2 cellular contexts compared by ENCODE assay signal in genomic region chr4:176238819-176239218, GRCh38.
TF ChIP-seq lines count a peak whose summit lies in the region.

No MANE protein-coding gene starts in this region.

TF ChIP-seq in GM23338, 12 proteins besides CTCF, POLR2A, EP300 and RAD21:
- TF ChIP-seq ZNF462 (CRISPR knock-in tag; IDR thresholded peaks at IDR 0.05) (no peak), EZH2 (IDR thresholded peaks at IDR 0.05; ENCODE audit: low read depth, unreplicated experiment) (no peak), ZNF331 (CRISPR knock-in tag; IDR thresholded peaks at IDR 0.05; ENCODE audit: low read depth) (no peak), STAT1 (IDR thresholded peaks at IDR 0.05; ENCODE audit: unreplicated experiment) (no peak), NANOG (IDR thresholded peaks at IDR 0.05; ENCODE audit: borderline replicate concordance) (no peak), ETS1 (IDR thresholded peaks at IDR 0.05) (no peak), JUNB (IDR thresholded peaks at IDR 0.05; ENCODE audit: unreplicated experiment) (no peak), POLR2AphosphoS5 (IDR thresholded peaks at IDR 0.05; ENCODE audit: low read depth) (no peak), REST (IDR thresholded peaks at IDR 0.05; ENCODE audit: unreplicated experiment) (no peak), CREB1 (CRISPR knock-in tag; IDR thresholded peaks at IDR 0.05; ENCODE audit: low read depth) (no peak), ZNF114 (CRISPR knock-in tag; IDR thresholded peaks at IDR 0.05) (no peak), EZH2phosphoT487 (IDR thresholded peaks at IDR 0.05; ENCODE audit: unreplicated experiment) (no peak)
TF ChIP-seq in GM23338: peak in this region for 0.

TF ChIP-seq in SK-N-SH treated with all-trans-retinoic acid at 6 μM for 48 hours, 23 proteins besides CTCF, POLR2A, EP300 and RAD21 (continued from another document):
- TF ChIP-seq TOX (CRISPR knock-in tag; IDR thresholded peaks at IDR 0.05; ENCODE audit: borderline replicate concordance) (no peak), ZNF8 (CRISPR knock-in tag; IDR thresholded peaks at IDR 0.05) (no peak), TCF4 (CRISPR knock-in tag; IDR thresholded peaks at IDR 0.05; ENCODE audit: borderline replicate concordance) (no peak)
